25 cellular contexts compared by ENCODE assay signal in the genomic region with DNA sequence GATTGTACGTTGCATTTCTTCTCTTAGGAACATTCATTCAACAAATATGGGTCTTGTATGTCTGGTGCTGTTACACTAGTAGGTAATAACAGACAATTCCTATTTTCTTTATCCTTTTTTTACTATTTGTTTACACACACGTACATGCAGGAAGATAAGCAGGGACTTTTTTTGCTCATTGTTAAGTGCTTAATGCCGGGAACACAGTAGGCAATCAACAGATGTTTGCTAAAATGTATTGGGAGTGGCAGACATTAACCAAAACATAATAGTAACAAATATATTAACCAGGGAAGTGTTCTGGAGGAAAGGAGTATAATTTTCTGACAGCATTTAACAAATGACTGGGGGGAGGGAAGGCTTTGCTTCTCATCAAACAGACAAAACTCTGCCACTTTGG.
"Had no signal": no experiment of that assay in that cellular context is flagged by ENCODE, and none has a peak within 500 bp of the region (broad histone marks: within the 10 kb centered on the region; RNA-seq: fewer than 3 reads in every experiment).

No MANE protein-coding gene starts in this region.

- DNase-seq: effector memory CD4-positive, alpha-beta T cell; esophagus squamous epithelium; foreskin fibroblast; glutamatergic neuron; kidney; left cardiac atrium; left ventricle myocardium inferior; lower lobe of right lung; midbrain; nucleus accumbens; ovary; sigmoid colon; stimulated activated CD4-positive, alpha-beta T cell treated with anti-CD3 and anti-CD28 coated beads, Interleukin-2, amount 100 ng/mL, for 24 hours; stimulated activated CD4-positive, alpha-beta T cell treated with anti-CD3 and anti-CD28 coated beads, Interleukin-4, amount 100 ng/mL, for 4 hours; stimulated activated naive B cell treated with anti-CD40 and anti-IgM and Interleukin-4, amounts not matched to agents 10 μg/mL and 1 μg/mL and 100 μg/mL, for 72 hours; stimulated activated naive CD8-positive, alpha-beta T cell treated with anti-CD3 and anti-CD28 coated beads, Interleukin-15, amount 100 ng/mL, for 72 hours; testis; upper lobe of right lung had no signal

- H3K27me3 ChIP-seq: neural progenitor cell, ovary, right atrium auricular region, sigmoid colon, testis, upper lobe of right lung had no signal

- ATAC-seq: gastroesophageal sphincter; left cardiac atrium; lower lobe of right lung; natural killer cell treated with Interleukin-12 subunit alpha and Interleukin-12 subunit beta and Interleukin-15 and Interleukin-18, amount 100 ng/mL, for 72 hours; stimulated activated naive B cell treated with anti-CD40 and anti-IgM and Interleukin-4, amounts not matched to agents 10 μg/mL and 1 μg/mL and 100 μg/mL, for 72 hours; stimulated activated naive CD8-positive, alpha-beta T cell treated with anti-CD3 and anti-CD28 coated beads, Interleukin-15, amount 100 ng/mL, for 72 hours; upper lobe of right lung had no signal

- H3K36me3 ChIP-seq: esophagus squamous epithelium, gastroesophageal sphincter, left ventricle myocardium inferior, lower lobe of right lung, neural progenitor cell, ovary, right atrium auricular region, sigmoid colon, tibial nerve, upper lobe of right lung had no signal

- H3K9me3 ChIP-seq: esophagus squamous epithelium, gastroesophageal sphincter, left ventricle myocardium inferior, lower lobe of right lung, ovary, right atrium auricular region, sigmoid colon, testis, tibial nerve, upper lobe of right lung had no signal

- H3K9ac ChIP-seq: neural progenitor cell had no signal

- H3K4me3 ChIP-seq: esophagus squamous epithelium, gastroesophageal sphincter, left ventricle myocardium inferior, lower lobe of right lung, neural progenitor cell, ovary, right atrium auricular region, sigmoid colon, skin epidermis, testis, tibial nerve, upper lobe of right lung had no signal

- H3K27ac ChIP-seq: epithelial cell of prostate, esophagus squamous epithelium, gastroesophageal sphincter, left ventricle myocardium inferior, lower lobe of right lung, neural progenitor cell, ovary, right atrium auricular region, sigmoid colon, skin epidermis, testis, tibial nerve, upper lobe of right lung had no signal
